Comparison of ENCODE assay signal across 8 cellular contexts in genomic region chr11:19953909-19954308, GRCh38.
DNase-seq lines count a peak whose midpoint lies in the region; ATAC-seq and TF ChIP-seq lines count a peak whose summit lies in the region.

No MANE protein-coding gene starts in this region.

- H3K4me3 ChIP-seq in ACC112 (ENCODE audit: low read depth, low read length) (peak overlapping the region; percentile 0; the same call in 1 of the 2 replicates), HUES64 (ENCODE audit: low read length) (no peak overlapping the region), left ventricle myocardium inferior (no peak overlapping the region)

- no peak overlapping the region; the same call in 1 of the 2 replicates for H3K9ac ChIP-seq in HUES64 (ENCODE audit: low read depth, low read length)

- peaks cover 21% of the 10 kb centered on the region for H3K27me3 Mint-ChIP-seq in stimulated activated memory B cell treated with anti-CD40 and anti-IgM and Interleukin-4, amounts not matched to agents 10 μg/mL and 1 μg/mL and 100 μg/mL, for 72 hours

- no peaks in the 10 kb centered on the region for H3K36me3 Mint-ChIP-seq in stimulated activated memory B cell treated with anti-CD40 and anti-IgM and Interleukin-4, amounts not matched to agents 10 μg/mL and 1 μg/mL and 100 μg/mL, for 72 hours

- no peak overlapping the region for H2AFZ ChIP-seq in ACC112 (ENCODE audit: low read length, unreplicated experiment)

- H3K4me1 ChIP-seq in ACC112 (ENCODE audit: control insufficient read depth, insufficient read depth, low read length, unreplicated experiment) (peaks cover 59% of the 10 kb centered on the region), HUES64 (ENCODE audit: insufficient read depth, low read length) (peaks cover 29% of the 10 kb centered on the region), left ventricle myocardium inferior (peaks cover 65% of the 10 kb centered on the region)

- H3K27ac ChIP-seq in ACC112 (ENCODE audit: low read depth, low read length) (peak overlapping the region; percentile 89), HUES64 (ENCODE audit: low read depth, low read length) (peak overlapping the region; percentile 89), VCaP (peak overlapping the region; percentile 31; the same call in 1 of the 2 replicates), left ventricle myocardium inferior (replicated peaks) (peak overlapping the region; percentile 77)

- H3K27ac Mint-ChIP-seq in stimulated activated memory B cell treated with anti-CD40 and anti-IgM and Interleukin-4, amounts not matched to agents 10 μg/mL and 1 μg/mL and 100 μg/mL, for 72 hours: no peak overlapping the region

- peaks cover 19% of the 10 kb centered on the region for H3K4me1 Mint-ChIP-seq in stimulated activated memory B cell treated with anti-CD40 and anti-IgM and Interleukin-4, amounts not matched to agents 10 μg/mL and 1 μg/mL and 100 μg/mL, for 72 hours

- intact Hi-C loops in left ventricle myocardium inferior (cut with micrococcal nuclease): loop anchor here (5.0 kb wide), 1 partner anchor 173 kb away; no protein-coding TSS in a partner anchor

- peak; percentile 70 for TF ChIP-seq CTCF in VCaP (conservative IDR thresholded peaks at IDR 0.05)
- peak; percentile 66 for TF ChIP-seq CTCF in left ventricle myocardium inferior (IDR thresholded peaks at IDR 0.05; ENCODE audit: borderline replicate concordance)
- no peak for TF ChIP-seq CTCF in GM10248 (IDR thresholded peaks at IDR 0.05; ENCODE audit: control extremely low read depth, extremely low read depth, low read depth, missing control alignments)

- no peaks in the 10 kb centered on the region for H3K9me3 Mint-ChIP-seq in stimulated activated memory B cell treated with anti-CD40 and anti-IgM and Interleukin-4, amounts not matched to agents 10 μg/mL and 1 μg/mL and 100 μg/mL, for 72 hours

- H3K36me3 ChIP-seq in ACC112 (ENCODE audit: insufficient read depth, low read length) (peaks cover 23% of the 10 kb centered on the region; the same call in 1 of the 2 replicates), HUES64 (ENCODE audit: insufficient read depth, low read length) (peaks cover 17% of the 10 kb centered on the region), left ventricle myocardium inferior (peaks cover 11% of the 10 kb centered on the region)

- ATAC-seq in stimulated activated memory B cell treated with anti-CD40 and anti-IgM and Interleukin-4, amounts not matched to agents 10 μg/mL and 1 μg/mL and 100 μg/mL, for 72 hours: peak; percentile 9
- no peak for ATAC-seq in GM18909 (IDR thresholded peaks at IDR 0.05; ENCODE audit: poor library complexity, unreplicated experiment)

- no peak overlapping the region for H3K4me3 Mint-ChIP-seq in stimulated activated memory B cell treated with anti-CD40 and anti-IgM and Interleukin-4, amounts not matched to agents 10 μg/mL and 1 μg/mL and 100 μg/mL, for 72 hours

- CTCF ChIA-PET in GM10248 (lab: Yijun Ruan, JAX): interaction anchor here (1.0 to 6.3 kb wide), 6 partner anchors 9 to 179 kb away, joined by 3 to 45 read pairs (median 4); no protein-coding TSS in a partner anchor

- POLR2A ChIA-PET in GM10248 (lab: Yijun Ruan, JAX): no interaction called here

- DNase-seq in left ventricle myocardium inferior (no peak), 8988T (no peak), GM10248 (ENCODE audit: extremely low spot score) (no peak)

- H3K9me3 ChIP-seq in HUES64 (ENCODE audit: insufficient read depth, low read depth, low read length): no peaks in the 10 kb centered on the region
- no peaks in the 10 kb centered on the region for H3K9me3 ChIP-seq in left ventricle myocardium inferior (replicated peaks)

- WGBS in HUES64: 55% methylated on average over 2 of the region's 2 CpGs

- H3K27me3 ChIP-seq in ACC112 (ENCODE audit: insufficient read depth, low read length) (no peaks in the 10 kb centered on the region), HUES64 (ENCODE audit: insufficient read depth, low read length) (no peaks in the 10 kb centered on the region), left ventricle myocardium inferior (ENCODE audit: low read depth) (no peaks in the 10 kb centered on the region)

- peaks cover 60% of the 10 kb centered on the region for H3K79me2 ChIP-seq in ACC112 (ENCODE audit: control insufficient read depth, insufficient read depth, low read length, unreplicated experiment)

Comparison
In these comparisons a context has a peak if more than half of its experiments do, and no peak if none do; other contexts are left out.
1. H3K27ac ChIP-seq: peak in every context shown above with its lines; median percentile 89 in ACC112; 89 in HUES64; 77 in left ventricle myocardium inferior; 31 in VCaP.